Comparison of ENCODE assay signal across 1 cellular context in the genomic region with DNA sequence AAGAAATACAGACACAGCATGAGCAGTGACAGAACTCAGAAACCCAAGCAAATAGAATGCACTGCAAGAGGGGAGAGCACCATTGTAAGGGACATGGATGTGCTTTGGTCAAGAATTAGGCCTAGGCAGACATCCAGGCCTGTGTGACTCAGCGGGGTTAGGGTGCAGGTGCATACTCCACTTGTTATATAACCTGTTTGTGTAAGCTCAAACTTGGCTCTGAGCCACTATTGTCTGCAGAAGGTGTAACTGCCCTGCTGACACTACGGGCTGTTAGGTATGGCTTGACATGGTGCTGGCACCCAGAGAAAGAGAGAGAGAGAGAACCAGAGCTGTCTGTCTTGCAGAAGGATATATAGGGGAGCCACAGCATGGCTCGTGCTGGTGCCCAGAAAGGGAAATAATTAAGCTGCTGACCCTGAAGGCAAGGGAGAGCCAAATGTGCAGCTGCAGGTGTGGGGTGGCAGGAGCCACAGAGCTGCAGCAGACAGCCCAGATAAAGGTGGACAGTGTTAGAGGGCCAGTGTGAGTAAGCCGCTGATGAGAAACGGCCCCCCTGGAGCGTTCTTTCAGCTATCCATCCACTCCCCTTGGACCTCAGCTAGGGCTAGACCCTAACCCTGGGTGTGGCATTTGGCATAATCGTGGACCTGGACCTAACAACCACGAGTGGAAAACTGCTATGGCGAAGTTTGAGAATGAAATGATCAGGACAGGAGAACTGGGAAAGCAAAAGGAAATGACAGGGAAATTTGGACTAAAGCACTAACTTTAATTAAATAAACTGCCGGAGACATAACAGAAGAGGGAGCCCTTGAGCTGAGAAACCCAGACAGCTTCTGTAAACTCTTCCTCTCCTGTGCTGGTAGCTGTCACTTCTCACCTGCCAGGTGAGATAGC.
TF ChIP-seq lines count a peak whose summit lies in the region.

No MANE protein-coding gene starts in this region.

TF ChIP-seq in HepG2, 621 proteins besides CTCF, POLR2A, EP300 and RAD21 (continued from another document and continues in another):
- TF ChIP-seq, protein P1, sequence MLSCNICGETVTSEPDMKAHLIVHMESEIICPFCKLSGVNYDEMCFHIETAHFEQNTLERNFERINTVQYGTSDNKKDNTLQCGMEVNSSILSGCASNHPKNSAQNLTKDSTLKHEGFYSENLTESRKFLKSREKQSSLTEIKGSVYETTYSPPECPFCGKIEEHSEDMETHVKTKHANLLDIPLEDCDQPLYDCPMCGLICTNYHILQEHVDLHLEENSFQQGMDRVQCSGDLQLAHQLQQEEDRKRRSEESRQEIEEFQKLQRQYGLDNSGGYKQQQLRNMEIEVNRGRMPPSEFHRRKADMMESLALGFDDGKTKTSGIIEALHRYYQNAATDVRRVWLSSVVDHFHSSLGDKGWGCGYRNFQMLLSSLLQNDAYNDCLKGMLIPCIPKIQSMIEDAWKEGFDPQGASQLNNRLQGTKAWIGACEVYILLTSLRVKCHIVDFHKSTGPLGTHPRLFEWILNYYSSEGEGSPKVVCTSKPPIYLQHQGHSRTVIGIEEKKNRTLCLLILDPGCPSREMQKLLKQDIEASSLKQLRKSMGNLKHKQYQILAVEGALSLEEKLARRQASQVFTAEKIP (CRISPR knock-in tag; IDR thresholded peaks at IDR 0.05; ENCODE audit: borderline replicate concordance), result no peak
- TF ChIP-seq CBX5 (CRISPR knock-in tag; IDR thresholded peaks at IDR 0.05; ENCODE audit: borderline replicate concordance), result no peak; the same call in 1 of the 2 replicates
- TF ChIP-seq POGZ (CRISPR knock-in tag; IDR thresholded peaks at IDR 0.05), result peak; percentile 48; the same call in 1 of the 2 replicates
- TF ChIP-seq FOXA1 (IDR thresholded peaks at IDR 0.05), result no peak
- TF ChIP-seq FOXA1 (CRISPR knock-in tag; IDR thresholded peaks at IDR 0.05), result peak; percentile 26; the same call in 1 of the 2 replicates
- TF ChIP-seq, protein P2, sequence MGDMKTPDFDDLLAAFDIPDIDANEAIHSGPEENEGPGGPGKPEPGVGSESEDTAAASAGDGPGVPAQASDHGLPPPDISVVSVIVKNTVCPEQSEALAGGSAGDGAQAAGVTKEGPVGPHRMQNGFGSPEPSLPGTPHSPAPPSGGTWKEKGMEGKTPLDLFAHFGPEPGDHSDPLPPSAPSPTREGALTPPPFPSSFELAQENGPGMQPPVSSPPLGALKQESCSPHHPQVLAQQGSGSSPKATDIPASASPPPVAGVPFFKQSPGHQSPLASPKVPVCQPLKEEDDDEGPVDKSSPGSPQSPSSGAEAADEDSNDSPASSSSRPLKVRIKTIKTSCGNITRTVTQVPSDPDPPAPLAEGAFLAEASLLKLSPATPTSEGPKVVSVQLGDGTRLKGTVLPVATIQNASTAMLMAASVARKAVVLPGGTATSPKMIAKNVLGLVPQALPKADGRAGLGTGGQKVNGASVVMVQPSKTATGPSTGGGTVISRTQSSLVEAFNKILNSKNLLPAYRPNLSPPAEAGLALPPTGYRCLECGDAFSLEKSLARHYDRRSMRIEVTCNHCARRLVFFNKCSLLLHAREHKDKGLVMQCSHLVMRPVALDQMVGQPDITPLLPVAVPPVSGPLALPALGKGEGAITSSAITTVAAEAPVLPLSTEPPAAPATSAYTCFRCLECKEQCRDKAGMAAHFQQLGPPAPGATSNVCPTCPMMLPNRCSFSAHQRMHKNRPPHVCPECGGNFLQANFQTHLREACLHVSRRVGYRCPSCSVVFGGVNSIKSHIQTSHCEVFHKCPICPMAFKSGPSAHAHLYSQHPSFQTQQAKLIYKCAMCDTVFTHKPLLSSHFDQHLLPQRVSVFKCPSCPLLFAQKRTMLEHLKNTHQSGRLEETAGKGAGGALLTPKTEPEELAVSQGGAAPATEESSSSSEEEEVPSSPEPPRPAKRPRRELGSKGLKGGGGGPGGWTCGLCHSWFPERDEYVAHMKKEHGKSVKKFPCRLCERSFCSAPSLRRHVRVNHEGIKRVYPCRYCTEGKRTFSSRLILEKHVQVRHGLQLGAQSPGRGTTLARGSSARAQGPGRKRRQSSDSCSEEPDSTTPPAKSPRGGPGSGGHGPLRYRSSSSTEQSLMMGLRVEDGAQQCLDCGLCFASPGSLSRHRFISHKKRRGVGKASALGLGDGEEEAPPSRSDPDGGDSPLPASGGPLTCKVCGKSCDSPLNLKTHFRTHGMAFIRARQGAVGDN (CRISPR knock-in tag; IDR thresholded peaks at IDR 0.05), result peak; percentile 23; the same call in 1 of the 2 replicates
- peak; percentile 39; the same call in 1 of the 2 replicates for TF ChIP-seq ERF (CRISPR knock-in tag; IDR thresholded peaks at IDR 0.05)
- no peak for TF ChIP-seq ZNF7 (CRISPR knock-in tag; IDR thresholded peaks at IDR 0.05)
- peak; percentile 82 for TF ChIP-seq ZNF670 (CRISPR knock-in tag; IDR thresholded peaks at IDR 0.05; ENCODE audit: borderline replicate concordance)
- no peak for TF ChIP-seq ZEB1 (IDR thresholded peaks at IDR 0.05; ENCODE audit: insufficient replicate concordance, low read depth)
- TF ChIP-seq SKI (IDR thresholded peaks at IDR 0.05; ENCODE audit: partially characterized antibody), result no peak
- peak; percentile 29; the same call in 1 of the 2 replicates for TF ChIP-seq NR2F2 (IDR thresholded peaks at IDR 0.05; ENCODE audit: borderline replicate concordance, low read depth)
- peak; percentile 96 for TF ChIP-seq ZMYM2 (CRISPR knock-in tag; IDR thresholded peaks at IDR 0.05)
- peak; percentile 30; the same call in 1 of the 2 replicates for TF ChIP-seq ZNF331 (CRISPR knock-in tag; IDR thresholded peaks at IDR 0.05)
- no peak for TF ChIP-seq FLYWCH1 (CRISPR knock-in tag; IDR thresholded peaks at IDR 0.05)
- peak; percentile 58 for TF ChIP-seq SALL1 (CRISPR knock-in tag; IDR thresholded peaks at IDR 0.05)
- TF ChIP-seq KDM2A (CRISPR knock-in tag; IDR thresholded peaks at IDR 0.05; ENCODE audit: borderline replicate concordance, low read depth), result 0 out of 2 replicates have a peak, but pooled peaks have one; percentile 33
- TF ChIP-seq ZNF792 (CRISPR knock-in tag; IDR thresholded peaks at IDR 0.05), result peak; percentile 47; the same call in 1 of the 2 replicates
- no peak for TF ChIP-seq ZFP41 (CRISPR knock-in tag; IDR thresholded peaks at IDR 0.05; ENCODE audit: borderline replicate concordance)
- no peak for TF ChIP-seq ZNF547 (CRISPR knock-in tag; IDR thresholded peaks at IDR 0.05)
- peak; percentile 46; the same call in 1 of the 2 replicates for TF ChIP-seq GATAD2A (CRISPR knock-in tag; IDR thresholded peaks at IDR 0.05)
- peak; percentile 56; the same call in 1 of the 2 replicates for TF ChIP-seq ZNF598 (CRISPR knock-in tag; IDR thresholded peaks at IDR 0.05; ENCODE audit: borderline replicate concordance)
- no peak for TF ChIP-seq WIZ (CRISPR knock-in tag; IDR thresholded peaks at IDR 0.05)
- TF ChIP-seq ZNF230 (CRISPR knock-in tag; IDR thresholded peaks at IDR 0.05), result no peak
- peak; percentile 84 for TF ChIP-seq SOX13 (IDR thresholded peaks at IDR 0.05)
- TF ChIP-seq SOX13 (CRISPR knock-in tag; conservative IDR thresholded peaks at IDR 0.05 in 1 of 2, IDR thresholded peaks at IDR 0.05 in 1 of 2), result peak in 1 of 2 experiments; percentile 96; a peak in 2 of 4 replicates
- peak; percentile 52; the same call in 1 of the 2 replicates for TF ChIP-seq FOXO1 (CRISPR knock-in tag; IDR thresholded peaks at IDR 0.05)
- TF ChIP-seq, protein P3, sequence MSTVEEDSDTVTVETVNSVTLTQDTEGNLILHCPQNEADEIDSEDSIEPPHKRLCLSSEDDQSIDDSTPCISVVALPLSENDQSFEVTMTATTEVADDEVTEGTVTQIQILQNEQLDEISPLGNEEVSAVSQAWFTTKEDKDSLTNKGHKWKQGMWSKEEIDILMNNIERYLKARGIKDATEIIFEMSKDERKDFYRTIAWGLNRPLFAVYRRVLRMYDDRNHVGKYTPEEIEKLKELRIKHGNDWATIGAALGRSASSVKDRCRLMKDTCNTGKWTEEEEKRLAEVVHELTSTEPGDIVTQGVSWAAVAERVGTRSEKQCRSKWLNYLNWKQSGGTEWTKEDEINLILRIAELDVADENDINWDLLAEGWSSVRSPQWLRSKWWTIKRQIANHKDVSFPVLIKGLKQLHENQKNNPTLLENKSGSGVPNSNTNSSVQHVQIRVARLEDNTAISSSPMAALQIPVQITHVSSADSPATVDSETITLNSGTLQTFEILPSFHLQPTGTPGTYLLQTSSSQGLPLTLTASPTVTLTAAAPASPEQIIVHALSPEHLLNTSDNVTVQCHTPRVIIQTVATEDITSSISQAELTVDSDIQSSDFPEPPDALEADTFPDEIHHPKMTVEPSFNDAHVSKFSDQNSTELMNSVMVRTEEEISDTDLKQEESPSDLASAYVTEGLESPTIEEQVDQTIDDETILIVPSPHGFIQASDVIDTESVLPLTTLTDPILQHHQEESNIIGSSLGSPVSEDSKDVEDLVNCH (CRISPR knock-in tag; IDR thresholded peaks at IDR 0.05), result no peak
- TF ChIP-seq GATAD1 (CRISPR knock-in tag; IDR thresholded peaks at IDR 0.05), result 0 out of 2 replicates have a peak, but pooled peaks have one; percentile 30
- no peak for TF ChIP-seq SETDB1 (CRISPR knock-in tag; IDR thresholded peaks at IDR 0.05; ENCODE audit: borderline replicate concordance)
- TF ChIP-seq KLF16 (CRISPR knock-in tag; IDR thresholded peaks at IDR 0.05), result peak in 1 of 2 experiments; percentile 44; a peak in 1 of 4 replicates
- TF ChIP-seq RORA (CRISPR knock-in tag; IDR thresholded peaks at IDR 0.05), result no peak
- TF ChIP-seq AGO2 (optimal IDR thresholded peaks at IDR 0.05; ENCODE audit: low read depth, low read length), result no peak
- TF ChIP-seq ZNF652 (CRISPR knock-in tag; IDR thresholded peaks at IDR 0.05; ENCODE audit: borderline replicate concordance, low read depth), result 0 out of 2 replicates have a peak, but pooled peaks have one; percentile 26
- TF ChIP-seq, protein P4, sequence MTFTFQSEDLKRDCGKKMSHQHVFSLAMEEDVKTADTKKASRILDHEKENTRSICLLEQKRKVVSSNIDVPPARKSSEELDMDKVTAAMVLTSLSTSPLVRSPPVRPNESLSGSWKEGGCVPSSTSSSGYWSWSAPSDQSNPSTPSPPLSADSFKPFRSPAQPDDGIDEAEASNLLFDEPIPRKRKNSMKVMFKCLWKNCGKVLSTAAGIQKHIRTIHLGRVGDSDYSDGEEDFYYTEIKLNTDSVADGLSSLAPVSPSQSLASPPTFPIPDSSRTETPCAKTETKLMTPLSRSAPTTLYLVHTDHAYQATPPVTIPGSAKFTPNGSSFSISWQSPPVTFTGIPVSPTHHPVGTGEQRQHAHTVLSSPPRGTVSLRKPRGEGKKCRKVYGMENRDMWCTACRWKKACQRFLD (CRISPR knock-in tag; IDR thresholded peaks at IDR 0.05; ENCODE audit: borderline replicate concordance), result no peak
- no peak for TF ChIP-seq EEA1 (CRISPR knock-in tag; IDR thresholded peaks at IDR 0.05; ENCODE audit: borderline replicate concordance)
- no peak for TF ChIP-seq CCAR2 (optimal IDR thresholded peaks at IDR 0.05; ENCODE audit: low read depth, low read length)
- TF ChIP-seq, protein P5, sequence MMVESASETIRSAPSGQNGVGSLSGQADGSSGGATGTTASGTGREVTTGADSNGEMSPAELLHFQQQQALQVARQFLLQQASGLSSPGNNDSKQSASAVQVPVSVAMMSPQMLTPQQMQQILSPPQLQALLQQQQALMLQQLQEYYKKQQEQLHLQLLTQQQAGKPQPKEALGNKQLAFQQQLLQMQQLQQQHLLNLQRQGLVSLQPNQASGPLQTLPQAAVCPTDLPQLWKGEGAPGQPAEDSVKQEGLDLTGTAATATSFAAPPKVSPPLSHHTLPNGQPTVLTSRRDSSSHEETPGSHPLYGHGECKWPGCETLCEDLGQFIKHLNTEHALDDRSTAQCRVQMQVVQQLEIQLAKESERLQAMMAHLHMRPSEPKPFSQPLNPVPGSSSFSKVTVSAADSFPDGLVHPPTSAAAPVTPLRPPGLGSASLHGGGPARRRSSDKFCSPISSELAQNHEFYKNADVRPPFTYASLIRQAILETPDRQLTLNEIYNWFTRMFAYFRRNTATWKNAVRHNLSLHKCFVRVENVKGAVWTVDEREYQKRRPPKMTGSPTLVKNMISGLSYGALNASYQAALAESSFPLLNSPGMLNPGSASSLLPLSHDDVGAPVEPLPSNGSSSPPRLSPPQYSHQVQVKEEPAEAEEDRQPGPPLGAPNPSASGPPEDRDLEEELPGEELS (CRISPR knock-in tag; IDR thresholded peaks at IDR 0.05), result peak; percentile 44
- TF ChIP-seq PITX1 (CRISPR knock-in tag; IDR thresholded peaks at IDR 0.05), result 0 out of 2 replicates have a peak, but pooled peaks have one; percentile 15
- no peak for TF ChIP-seq GTF2F1 (IDR thresholded peaks at IDR 0.05; ENCODE audit: low read length)
- TF ChIP-seq TBX3 (IDR thresholded peaks at IDR 0.05; ENCODE audit: borderline replicate concordance), result no peak
- peak; percentile 48; the same call in 1 of the 2 replicates for TF ChIP-seq NCOA2 (CRISPR knock-in tag; IDR thresholded peaks at IDR 0.05)
- TF ChIP-seq ZKSCAN5 (CRISPR knock-in tag; IDR thresholded peaks at IDR 0.05), result no peak
- peak; percentile 36; the same call in 1 of the 2 replicates for TF ChIP-seq HOXA3 (CRISPR knock-in tag; IDR thresholded peaks at IDR 0.05)
- peak; percentile 63 for TF ChIP-seq RXRB (CRISPR knock-in tag; IDR thresholded peaks at IDR 0.05; ENCODE audit: borderline replicate concordance)
- TF ChIP-seq SRSF9 (IDR thresholded peaks at IDR 0.05; ENCODE audit: borderline replicate concordance, insufficient read depth, low read depth, low read length, poor library complexity, severe bottlenecking), result no peak
- TF ChIP-seq ZNF383 (CRISPR knock-in tag; IDR thresholded peaks at IDR 0.05; ENCODE audit: borderline replicate concordance), result no peak
- TF ChIP-seq, protein P6, sequence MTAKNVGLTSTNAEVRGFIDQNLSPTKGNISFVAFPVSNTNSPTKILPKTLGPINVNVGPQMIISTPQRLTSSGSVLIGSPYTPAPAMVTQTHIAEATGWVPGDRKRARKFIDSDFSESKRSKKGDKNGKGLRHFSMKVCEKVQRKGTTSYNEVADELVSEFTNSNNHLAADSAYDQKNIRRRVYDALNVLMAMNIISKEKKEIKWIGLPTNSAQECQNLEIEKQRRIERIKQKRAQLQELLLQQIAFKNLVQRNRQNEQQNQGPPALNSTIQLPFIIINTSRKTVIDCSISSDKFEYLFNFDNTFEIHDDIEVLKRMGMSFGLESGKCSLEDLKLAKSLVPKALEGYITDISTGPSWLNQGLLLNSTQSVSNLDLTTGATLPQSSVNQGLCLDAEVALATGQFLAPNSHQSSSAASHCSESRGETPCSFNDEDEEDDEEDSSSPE (CRISPR knock-in tag; IDR thresholded peaks at IDR 0.05), result no peak
- no peak for TF ChIP-seq BHLHE40 (IDR thresholded peaks at IDR 0.05; ENCODE audit: low read length)
- no peak for TF ChIP-seq TOPORS (CRISPR knock-in tag; IDR thresholded peaks at IDR 0.05)
- no peak for TF ChIP-seq NR1H2 (CRISPR knock-in tag; IDR thresholded peaks at IDR 0.05; ENCODE audit: borderline replicate concordance, low read depth)
- TF ChIP-seq FOXA3 (CRISPR knock-in tag; IDR thresholded peaks at IDR 0.05), result peak; percentile 58
- 0 out of 2 replicates have a peak, but pooled peaks have one; percentile 35 for TF ChIP-seq GLI4 (CRISPR knock-in tag; IDR thresholded peaks at IDR 0.05; ENCODE audit: borderline replicate concordance)
- TF ChIP-seq HNF4A (CRISPR knock-in tag; IDR thresholded peaks at IDR 0.05), result peak; percentile 78
- TF ChIP-seq, protein P7, sequence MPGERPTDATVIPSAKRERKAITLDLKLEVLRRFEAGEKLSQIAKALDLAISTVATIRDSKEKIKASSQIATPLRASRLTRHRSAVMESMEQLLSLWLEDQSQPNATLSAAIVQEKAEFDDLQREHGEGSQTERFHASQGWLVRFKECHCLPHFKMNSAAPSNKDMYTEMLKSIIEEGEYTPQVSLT (CRISPR knock-in tag; IDR thresholded peaks at IDR 0.05; ENCODE audit: borderline replicate concordance, low read depth), result no peak
- TF ChIP-seq NFIC (IDR thresholded peaks at IDR 0.05; ENCODE audit: low read length), result peak; percentile 89
